In genomic region chr22:39989633-39990032, GRCh38 we compare ENCODE assay signal across 25 cellular contexts. TPM values are rescaled to one million over a fixed set of nuclear protein-coding genes. Genes with fewer than 3 reads are reported as not detected.
A peak's percentile ranks its signal among the peaks of the same experiment; 100 is the strongest.
DNase-seq lines count a peak whose midpoint lies in the region; ATAC-seq and TF ChIP-seq lines count a peak whose summit lies in the region.
"Had no signal": no experiment of that assay in that cellular context is flagged by ENCODE, and none has a peak within 500 bp of the region (broad histone marks: within the 10 kb centered on the region; RNA-seq: fewer than 3 reads in every experiment).

No MANE protein-coding gene starts in this region.

- H3K9me3 ChIP-seq in heart right ventricle, result no peaks in the 10 kb centered on the region
- H3K9me3 ChIP-seq: BLaER1 treated with 17β-estradiol and CSF1 and Interleukin-3, amounts not matched to agents 10 nM and 100 nM; SJCRH30 had no signal

- intact Hi-C loops in Right ventricle myocardium inferior (cut with DNase I) (no loop called here), cardiac septum (cut with DNase I) (no loop called here), heart right ventricle (cut with DNase I) (no loop called here)

- no peak overlapping the region for H3K4me3 ChIP-seq in heart right ventricle
- H3K4me3 ChIP-seq: BLaER1 treated with 17β-estradiol and CSF1 and Interleukin-3, amounts not matched to agents 10 nM and 100 nM; GM12878; K562; SJCRH30 had no signal

- no peak for DNase-seq in Right ventricle myocardium inferior (ENCODE audit: missing footprints)
- no peak for DNase-seq in cardiac septum (ENCODE audit: low spot score)
- DNase-seq in heart right ventricle, result no peak
- DNase-seq in left kidney (ENCODE audit: low read depth, low spot score), result peak; percentile 59
- DNase-seq in UCSD-AML1 (lab: John Stamatoyannopoulos, UW; ENCODE audit: unreplicated experiment), result no peak
- DNase-seq in NCI-H1105 treated with DMSO at 0.1 percent for 48 hours (lab: John Stamatoyannopoulos, UW), result no peak
- DNase-seq: 8988T; CD4-positive, alpha-beta memory T cell; DND-41; MM.1S; NCI-H1048; NCI-H1436; NCI-H187 treated with DMSO at 0.1 percent for 48 hours; NCI-H2107; NCI-H2227 treated with DMSO at 0.1 percent for 48 hours; NCI-H510A treated with DMSO at 0.1 percent for 48 hours; NCI-H774; NK-92 treated with Interleukin-12 subunit alpha and Interleukin-12 subunit beta, amount 100 ng/mL, for 24 hours; SJCRH30 had no signal

- H3K36me3 ChIP-seq in heart right ventricle, result no peaks in the 10 kb centered on the region
- H3K36me3 ChIP-seq: BLaER1 treated with 17β-estradiol and CSF1 and Interleukin-3, amounts not matched to agents 10 nM and 100 nM; SJCRH30 had no signal

- peak overlapping the region in 7 of 10 donors; percentile 27 to 78 (median 69) for H3K27ac ChIP-seq in heart right ventricle
- H3K27ac ChIP-seq: BLaER1 treated with 17β-estradiol and CSF1 and Interleukin-3, amounts not matched to agents 10 nM and 100 nM; SJCRH30 had no signal

- peaks cover 0 to 38% (median 8%) of the 10 kb centered on the region in 9 donors for H3K4me1 ChIP-seq in heart right ventricle
- H3K4me1 ChIP-seq: SJCRH30 had no signal

- 57 to 67% methylated on average over 7 of the region's 7 CpGs for WGBS in heart right ventricle, 2 donors

- peaks cover 0 to 32% (median 23%) of the 10 kb centered on the region in 7 donors for H3K27me3 ChIP-seq in heart right ventricle
- H3K27me3 ChIP-seq: SJCRH30 had no signal

- ATAC-seq in Right ventricle myocardium inferior, result peak; percentile 47
- peak in 6 of 8 donors; percentile 24 to 63 (median 52) for ATAC-seq in heart right ventricle
- ATAC-seq in GM21390 (IDR thresholded peaks at IDR 0.05; ENCODE audit: unreplicated experiment), result no peak
- ATAC-seq: GM12878, K562 had no signal

- no peak for TF ChIP-seq CTCF in heart right ventricle (IDR thresholded peaks at IDR 0.05)

RNA-seq across cellular contexts. Expression of gene FAM83F, which starts 5.1 kb away (rescaled TPM):
- total RNA-seq in Right ventricle myocardium inferior (6.1 TPM), cardiac septum (2.3 TPM), heart right ventricle (1 to 10 TPM; 1.3 to 9.7 (median 3.1) TPM)
- 1 to 10 TPM; 1.1 to 1.2 TPM for polyA plus RNA-seq in heart right ventricle
- total RNA-seq: H4, LHCN-M2, SJCRH30 had no signal
- polyA plus RNA-seq: CD4-positive, alpha-beta memory T cell had no signal

RNA-seq across cellular contexts. Expression of gene TMA7B, which starts 29.4 kb away (rescaled TPM):
- total RNA-seq in Right ventricle myocardium inferior, result not detected
- total RNA-seq in cardiac septum, result not detected
- total RNA-seq in heart right ventricle, result not detected
- polyA plus RNA-seq in heart right ventricle, result not detected
- total RNA-seq: H4, LHCN-M2 had no signal
